Comparison of ENCODE assay signal across 1 cellular context in genomic region chr3:14177580-14178246, GRCh38.
TF ChIP-seq lines count a peak whose summit lies in the region.

No MANE protein-coding gene starts in this region.

TF ChIP-seq in GM23338, 12 proteins besides CTCF, POLR2A, EP300 and RAD21:
- TF ChIP-seq ETS1 (IDR thresholded peaks at IDR 0.05), result no peak
- no peak for TF ChIP-seq EZH2phosphoT487 (IDR thresholded peaks at IDR 0.05; ENCODE audit: unreplicated experiment)
- TF ChIP-seq STAT1 (IDR thresholded peaks at IDR 0.05; ENCODE audit: unreplicated experiment), result no peak
- TF ChIP-seq ZNF114 (CRISPR knock-in tag; IDR thresholded peaks at IDR 0.05), result no peak
